ENCODE assay signal across 43 cellular contexts in genomic region chr9:6334305-6334704, GRCh38. TPM values are rescaled to one million over a fixed set of nuclear protein-coding genes. Genes with fewer than 3 reads are reported as not detected.
"Had no signal": no experiment of that assay in that cellular context is flagged by ENCODE, and none has a peak within 500 bp of the region (broad histone marks: within the 10 kb centered on the region; RNA-seq: fewer than 3 reads in every experiment).

No MANE protein-coding gene starts in this region.

- DNase-seq: activated effector memory CD4-positive, alpha-beta T cell treated with anti-CD3 and anti-CD28 coated beads, Interleukin-2, amount 50 U/mL, for 16 hours; activated effector memory CD4-positive, alpha-beta T cell treated with Interleukin-2 at 50 U/mL for 16 hours; activated gamma-delta T cell; activated gamma-delta T cell treated with Interleukin-2 at 50 U/mL for 16 hours; activated naive CD4-positive, alpha-beta T cell; activated naive CD4-positive, alpha-beta T cell treated with anti-CD3 and anti-CD28 coated beads for 36 hours; activated naive CD4-positive, alpha-beta T cell treated with anti-CD3 and anti-CD28 coated beads, Interleukin-2, amount 10 ng/mL, durations not matched to agents 7 days and 5 days; activated naive CD4-positive, alpha-beta T cell treated with anti-CD3 and anti-CD28 coated beads, Interleukin-2, amount 50 U/mL, for 16 hours; activated naive CD4-positive, alpha-beta T cell treated with Interleukin-2 at 50 U/mL for 16 hours; activated naive CD8-positive, alpha-beta T cell treated with anti-CD3 and anti-CD28 coated beads for 36 hours; activated naive CD8-positive, alpha-beta T cell treated with anti-CD3 and anti-CD28 coated beads, Interleukin-2, amount 10 ng/mL, durations not matched to agents 7 days and 5 days; activated naive CD8-positive, alpha-beta T cell treated with anti-CD3 and anti-CD28 coated beads, Interleukin-2, amount 50 U/mL, for 24 hours; activated T-cell treated with anti-CD3 and anti-CD28 coated beads, Interleukin-2, amount 50 U/mL, for 24 hours; activated T-cell treated with anti-CD3 and anti-CD28 coated beads, Interleukin-2, amount 50 U/mL, for 4 hours; activated T-cell treated with anti-CD3 and anti-CD28 coated beads, Interleukin-2, amount 50 U/mL, for 48 hours; activated T-cell treated with anti-CD3 and anti-CD28 coated beads, Interleukin-2, amount 50 U/mL, for 72 hours; adrenal gland; amniotic stem cell; amygdala; anterior cingulate cortex; aorta; body of pancreas; brain microvascular endothelial cell; caudate nucleus; central memory CD4-positive, alpha-beta T cell; cerebellar nuclear complex had no signal

- H3K27me3 ChIP-seq: adrenal gland, ascending aorta, body of pancreas, brain microvascular endothelial cell, breast epithelium, cardiac muscle cell had no signal

- H3K4me3 ChIP-seq: adrenal gland, ascending aorta, body of pancreas, breast epithelium, cardiac muscle cell had no signal

- ATAC-seq: activated naive CD4-positive, alpha-beta T cell treated with anti-CD3 and anti-CD28 coated beads, Interleukin-2, amount 50 U/mL, for 72 hours; activated naive CD8-positive, alpha-beta T cell treated with anti-CD3 and anti-CD28 coated beads, Interleukin-2, amount 50 U/mL, for 24 hours; activated T-cell treated with anti-CD3 and anti-CD28 coated beads, Interleukin-2, amount 50 U/mL, for 4 hours; activated T-cell treated with anti-CD3 and anti-CD28 coated beads, Interleukin-2, amount 50 U/mL, for 72 hours; activated T-helper 17 cell treated with anti-CD3 and anti-CD28 coated beads, Interleukin-2, amount 50 U/mL, for 72 hours; body of pancreas had no signal

- H3K4me1 ChIP-seq: adrenal gland, ascending aorta, body of pancreas, breast epithelium had no signal

- H3K27ac Mint-ChIP-seq: activated naive CD4-positive, alpha-beta T cell treated with anti-CD3 and anti-CD28 coated beads for 36 hours; activated naive CD4-positive, alpha-beta T cell treated with anti-CD3 and anti-CD28 coated beads, Interleukin-2, amount 10 ng/mL, durations not matched to agents 7 days and 5 days; activated naive CD4-positive, alpha-beta T cell treated with anti-CD3 and anti-CD28 coated beads, Interleukin-2, amount 50 U/mL, for 24 hours; activated naive CD8-positive, alpha-beta T cell; activated naive CD8-positive, alpha-beta T cell treated with anti-CD3 and anti-CD28 coated beads for 36 hours; activated naive CD8-positive, alpha-beta T cell treated with anti-CD3 and anti-CD28 coated beads, Interleukin-2, amount 10 ng/mL, durations not matched to agents 7 days and 5 days; activated naive CD8-positive, alpha-beta T cell treated with anti-CD3 and anti-CD28 coated beads, Interleukin-2, amount 50 U/mL, for 24 hours; activated T-cell treated with anti-CD3 and anti-CD28 coated beads, Interleukin-2, amount 50 U/mL, for 24 hours; activated T-cell treated with anti-CD3 and anti-CD28 coated beads, Interleukin-2, amount 50 U/mL, for 72 hours; activated T-helper 1 cell treated with anti-CD3 and anti-CD28 coated beads, Interleukin-12 subunit alpha, Interleukin-12 subunit beta, Interleukin-2, Interleukin-4 antibody, amounts not matched to agents 30 ng/mL and 10 ng/mL and 1 ng/mL, durations not matched to agents 14 hours and 24 hours and 36 hours; activated T-helper 17 cell treated with anti-CD3 and anti-CD28 coated beads, Interleukin-2, amount 50 U/mL, for 72 hours; activated T-helper 2 cell treated with anti-CD3 and anti-CD28 coated beads, Interferon-gamma antibody, Interleukin-2, Interleukin-4, amounts not matched to agents 10 μg/mL and 5 μg/mL and 100 μg/mL, durations not matched to agents 14 hours and 24 hours and 36 hours; brain had no signal

- H3K4me3 Mint-ChIP-seq: activated naive CD4-positive, alpha-beta T cell treated with anti-CD3 and anti-CD28 coated beads for 36 hours; activated naive CD4-positive, alpha-beta T cell treated with anti-CD3 and anti-CD28 coated beads, Interleukin-2, amount 10 ng/mL, durations not matched to agents 7 days and 5 days; activated naive CD4-positive, alpha-beta T cell treated with anti-CD3 and anti-CD28 coated beads, Interleukin-2, amount 50 U/mL, for 24 hours; activated naive CD8-positive, alpha-beta T cell; activated naive CD8-positive, alpha-beta T cell treated with anti-CD3 and anti-CD28 coated beads for 36 hours; activated naive CD8-positive, alpha-beta T cell treated with anti-CD3 and anti-CD28 coated beads, Interleukin-2, amount 10 ng/mL, durations not matched to agents 7 days and 5 days; activated naive CD8-positive, alpha-beta T cell treated with anti-CD3 and anti-CD28 coated beads, Interleukin-2, amount 50 U/mL, for 24 hours; activated T-cell treated with anti-CD3 and anti-CD28 coated beads, Interleukin-2, amount 50 U/mL, for 24 hours; activated T-cell treated with anti-CD3 and anti-CD28 coated beads, Interleukin-2, amount 50 U/mL, for 4 hours; activated T-cell treated with anti-CD3 and anti-CD28 coated beads, Interleukin-2, amount 50 U/mL, for 72 hours; activated T-helper 1 cell treated with anti-CD3 and anti-CD28 coated beads, Interleukin-12 subunit alpha, Interleukin-12 subunit beta, Interleukin-2, Interleukin-4 antibody, amounts not matched to agents 30 ng/mL and 10 ng/mL and 1 ng/mL, durations not matched to agents 14 hours and 24 hours and 36 hours; activated T-helper 17 cell treated with anti-CD3 and anti-CD28 coated beads, Interleukin-2, amount 50 U/mL, for 72 hours; brain; central memory CD8-positive, alpha-beta T cell had no signal

- FAIRE-seq: astrocyte, bronchial epithelial cell had no signal

- H3K27ac ChIP-seq: adrenal gland, ascending aorta, body of pancreas, brain microvascular endothelial cell, breast epithelium, cardiac muscle cell had no signal

- H3K4me1 Mint-ChIP-seq: activated naive CD4-positive, alpha-beta T cell treated with anti-CD3 and anti-CD28 coated beads, Interleukin-2, amount 10 ng/mL, durations not matched to agents 7 days and 5 days; activated naive CD4-positive, alpha-beta T cell treated with anti-CD3 and anti-CD28 coated beads, Interleukin-2, amount 50 U/mL, for 24 hours; activated naive CD8-positive, alpha-beta T cell treated with anti-CD3 and anti-CD28 coated beads for 36 hours; activated naive CD8-positive, alpha-beta T cell treated with anti-CD3 and anti-CD28 coated beads, Interleukin-2, amount 50 U/mL, for 24 hours; activated T-helper 17 cell treated with anti-CD3 and anti-CD28 coated beads, Interleukin-2, amount 50 U/mL, for 72 hours; brain; central memory CD8-positive, alpha-beta T cell had no signal

- H3K36me3 ChIP-seq: adrenal gland, ascending aorta, brain microvascular endothelial cell, breast epithelium, cardiac muscle cell had no signal

- H3K9me3 ChIP-seq: adrenal gland, breast epithelium had no signal

- H3K36me3 Mint-ChIP-seq: activated naive CD4-positive, alpha-beta T cell treated with anti-CD3 and anti-CD28 coated beads, Interleukin-2, amount 10 ng/mL, durations not matched to agents 7 days and 5 days; brain had no signal

RNA-seq across cellular contexts. Expression of gene TPD52L3, which starts 6.1 kb away (rescaled TPM):
- total RNA-seq: activated naive CD4-positive, alpha-beta T cell treated with anti-CD3 and anti-CD28 coated beads for 36 hours; activated naive CD4-positive, alpha-beta T cell treated with anti-CD3 and anti-CD28 coated beads, Interleukin-2, amount 50 U/mL, for 72 hours; activated naive CD8-positive, alpha-beta T cell treated with anti-CD3 and anti-CD28 coated beads for 36 hours; activated naive CD8-positive, alpha-beta T cell treated with anti-CD3 and anti-CD28 coated beads, Interleukin-2, amount 10 ng/mL, durations not matched to agents 7 days and 5 days; activated T-cell treated with anti-CD3 and anti-CD28 coated beads, Interleukin-2, amount 50 U/mL, for 4 hours; activated T-cell treated with anti-CD3 and anti-CD28 coated beads, Interleukin-2, amount 50 U/mL, for 72 hours; activated T-helper 1 cell treated with anti-CD3 and anti-CD28 coated beads, Interleukin-12 subunit alpha, Interleukin-12 subunit beta, Interleukin-2, Interleukin-4 antibody, amounts not matched to agents 30 ng/mL and 10 ng/mL and 1 ng/mL, durations not matched to agents 14 hours and 24 hours and 36 hours; activated T-helper 17 cell treated with anti-CD3 and anti-CD28 coated beads, Interleukin-2, amount 50 U/mL, for 72 hours; activated T-helper 2 cell treated with anti-CD3 and anti-CD28 coated beads, Interferon-gamma antibody, Interleukin-2, Interleukin-4, amounts not matched to agents 10 μg/mL and 5 μg/mL and 100 μg/mL, durations not matched to agents 14 hours and 24 hours and 36 hours; adrenal gland; aorta; ascending aorta; astrocyte; body of pancreas; breast epithelium; bronchial epithelial cell; cardiac muscle cell; cardiac septum; cerebellum; chondrocyte had no signal
- polyA plus RNA-seq: adipose tissue, adrenal gland, aorta, cardiac muscle cell had no signal
